ENCODE assay signal across 1 cellular context in the genomic region with DNA sequence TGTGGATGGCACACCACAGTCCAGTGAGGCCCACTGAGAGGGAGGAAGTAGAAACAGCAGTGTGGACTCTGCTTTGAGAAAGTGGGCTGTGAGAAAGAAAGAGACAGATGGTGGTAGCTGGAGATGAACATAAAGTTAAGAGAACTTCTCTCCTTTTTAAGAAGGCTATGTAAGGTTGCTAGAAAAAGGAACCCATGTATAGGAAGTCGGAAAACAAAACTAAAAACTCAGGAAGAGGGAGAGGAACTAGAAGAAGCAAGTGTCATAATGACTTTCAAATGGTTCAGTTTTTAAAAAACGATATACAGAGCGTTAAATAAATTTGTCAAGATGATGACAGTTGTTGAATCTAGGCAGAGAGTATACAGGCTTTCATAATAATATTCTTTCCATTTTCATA.
TF ChIP-seq lines count a peak whose summit lies in the region.

No MANE protein-coding gene starts in this region.

TF ChIP-seq in IMR-90, 13 proteins besides CTCF, POLR2A, EP300 and RAD21 (continued from another document):
- TF ChIP-seq, protein P1, sequence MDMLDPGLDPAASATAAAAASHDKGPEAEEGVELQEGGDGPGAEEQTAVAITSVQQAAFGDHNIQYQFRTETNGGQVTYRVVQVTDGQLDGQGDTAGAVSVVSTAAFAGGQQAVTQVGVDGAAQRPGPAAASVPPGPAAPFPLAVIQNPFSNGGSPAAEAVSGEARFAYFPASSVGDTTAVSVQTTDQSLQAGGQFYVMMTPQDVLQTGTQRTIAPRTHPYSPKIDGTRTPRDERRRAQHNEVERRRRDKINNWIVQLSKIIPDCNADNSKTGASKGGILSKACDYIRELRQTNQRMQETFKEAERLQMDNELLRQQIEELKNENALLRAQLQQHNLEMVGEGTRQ (IDR thresholded peaks at IDR 0.05; ENCODE audit: low read depth, low read length) = no peak
- TF ChIP-seq RCOR1 (IDR thresholded peaks at IDR 0.05; ENCODE audit: insufficient replicate concordance, low read length) (no peak), BHLHE40 (IDR thresholded peaks at IDR 0.05; ENCODE audit: low read depth, low read length) (no peak), CEBPB (IDR thresholded peaks at IDR 0.05; ENCODE audit: low read depth, low read length) (no peak), MAFK (IDR thresholded peaks at IDR 0.05; ENCODE audit: low read depth, low read length) (no peak), NFE2L2 (IDR thresholded peaks at IDR 0.05; ENCODE audit: low read depth, low read length) (no peak), SMC3 (IDR thresholded peaks at IDR 0.05; ENCODE audit: low read depth, low read length) (no peak), MXI1 (IDR thresholded peaks at IDR 0.05; ENCODE audit: borderline replicate concordance, low read depth, low read length) (no peak), FOS (IDR thresholded peaks at IDR 0.05; ENCODE audit: low read depth, low read length) (no peak)
- TF ChIP-seq, protein P2, sequence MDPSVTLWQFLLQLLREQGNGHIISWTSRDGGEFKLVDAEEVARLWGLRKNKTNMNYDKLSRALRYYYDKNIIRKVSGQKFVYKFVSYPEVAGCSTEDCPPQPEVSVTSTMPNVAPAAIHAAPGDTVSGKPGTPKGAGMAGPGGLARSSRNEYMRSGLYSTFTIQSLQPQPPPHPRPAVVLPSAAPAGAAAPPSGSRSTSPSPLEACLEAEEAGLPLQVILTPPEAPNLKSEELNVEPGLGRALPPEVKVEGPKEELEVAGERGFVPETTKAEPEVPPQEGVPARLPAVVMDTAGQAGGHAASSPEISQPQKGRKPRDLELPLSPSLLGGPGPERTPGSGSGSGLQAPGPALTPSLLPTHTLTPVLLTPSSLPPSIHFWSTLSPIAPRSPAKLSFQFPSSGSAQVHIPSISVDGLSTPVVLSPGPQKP (IDR thresholded peaks at IDR 0.05; ENCODE audit: borderline replicate concordance, low read depth, low read length) = no peak
